In genomic region chr6:17589402-17590116, GRCh38 we compare ENCODE assay signal across 8 cellular contexts. TPM values are rescaled to one million over a fixed set of nuclear protein-coding genes. Genes with fewer than 3 reads are reported as not detected.
A peak's percentile ranks its signal among the peaks of the same experiment; 100 is the strongest.
DNase-seq lines count a peak whose midpoint lies in the region; ATAC-seq and TF ChIP-seq lines count a peak whose summit lies in the region.

No MANE protein-coding gene starts in this region.

- intact Hi-C loops in HCT116 (cut with micrococcal nuclease): loop anchor here (10.0 kb wide), 1 partner anchor 315 kb away; no protein-coding TSS in a partner anchor

- H3K4me1 Mint-ChIP-seq in T-cell (peaks cover 15 to 18% (median 16%) of the 10 kb centered on the region in 3 donors), nephron progenitor cell (no peaks in the 10 kb centered on the region)

- no peaks in the 10 kb centered on the region for H3K9me3 ChIP-seq in HCT116 (ENCODE audit: control insufficient read depth in 1 of 2, insufficient read depth in 1 of 2, low read depth in 1 of 2, low read length in 2 of 2)
- no peaks in the 10 kb centered on the region for H3K9me3 ChIP-seq in effector memory CD4-positive, alpha-beta T cell (ENCODE audit: control insufficient read depth, low read length)

- 0 out of 2 replicates have a peak overlapping the region, but pooled peaks have one; percentile 7 for H3K9ac ChIP-seq in HCT116 (ENCODE audit: low read length)

- DNase-seq in DMS 273 (lab: John Stamatoyannopoulos, UW; ENCODE audit: unreplicated experiment): peak; percentile 88
- peak; percentile 91 for DNase-seq in HCT116 (ENCODE audit: low read depth, low spot score)
- peak in 20 of 34 experiments; percentile 12 to 55 (median 28) for DNase-seq in T-cell
- DNase-seq in kidney glomerular epithelial cell (lab: John Stamatoyannopoulos, UW): peak; percentile 91
- no peak for DNase-seq in effector memory CD4-positive, alpha-beta T cell
- no peak for DNase-seq in nephron progenitor cell
- DNase-seq in HuH-7.5 (ENCODE audit: low spot score): no peak

- H3K9me3 Mint-ChIP-seq in T-cell: no peaks in the 10 kb centered on the region
- H3K9me3 Mint-ChIP-seq in nephron progenitor cell: no peaks in the 10 kb centered on the region

- H3K4me3 ChIP-seq in HCT116 (replicated peaks in 1 of 2; ENCODE audit: low read depth in 1 of 2, low read length in 2 of 2): no peak overlapping the region
- no peak overlapping the region for H3K4me3 ChIP-seq in effector memory CD4-positive, alpha-beta T cell (ENCODE audit: insufficient read depth, low read depth, low read length, poor library complexity, severe bottlenecking)

- no peaks in the 10 kb centered on the region for H3K27me3 Mint-ChIP-seq in T-cell
- H3K27me3 Mint-ChIP-seq in nephron progenitor cell (ENCODE audit: low read depth, poor library complexity): peaks cover 7% of the 10 kb centered on the region

- TF ChIP-seq RAD21 in HCT116 (IDR thresholded peaks at IDR 0.05; ENCODE audit: low read depth): peak; percentile 83

- ATAC-seq in HCT116 (peak; percentile 93), T-cell (replicated peaks in 1 of 4) (peak; percentile 85 to 97 (median 91)), GM18907 (IDR thresholded peaks at IDR 0.05; ENCODE audit: unreplicated experiment) (no peak)

- peaks cover 9 to 21% of the 10 kb centered on the region in 2 experiments; a peak in 3 of 4 replicates for H3K4me1 ChIP-seq in HCT116 (ENCODE audit: control insufficient read depth in 1 of 2, insufficient read depth in 2 of 2, low read length in 2 of 2)
- peaks cover 3% of the 10 kb centered on the region for H3K4me1 ChIP-seq in effector memory CD4-positive, alpha-beta T cell (ENCODE audit: control insufficient read depth, insufficient read depth, low read length, poor library complexity, severe bottlenecking)

- H3K27ac Mint-ChIP-seq in T-cell (peak overlapping the region; percentile 79 to 86), nephron progenitor cell (no peak overlapping the region)

- CTCF ChIA-PET in HCT116 (lab: Charles Lee) (interaction anchor here (1.0 to 1.2 kb wide), 4 partner anchors 215 to 422 kb away, joined by 6 to 12 read pairs (median 7); no protein-coding TSS in a partner anchor), T-cell (lab: Charles Lee) (interaction anchor here (0.5 to 0.8 kb wide), 2 partner anchors 30 to 1282 kb away, joined by 4 to 5 read pairs; no protein-coding TSS in a partner anchor)

- peak overlapping the region; percentile 37 for H3K4me2 ChIP-seq in HCT116 (ENCODE audit: low read length)

- H3K9me2 ChIP-seq in HCT116 (ENCODE audit: insufficient read depth): no peaks in the 10 kb centered on the region

- peak overlapping the region; percentile 68 for H2AFZ ChIP-seq in HCT116 (ENCODE audit: low read depth, low read length, poor library complexity, severe bottlenecking)

- no peak overlapping the region for H3K4me3 Mint-ChIP-seq in T-cell
- no peak overlapping the region for H3K4me3 Mint-ChIP-seq in nephron progenitor cell

- H3K36me3 ChIP-seq in HCT116 (ENCODE audit: control insufficient read depth in 1 of 2, insufficient read depth in 2 of 2, low read length in 2 of 2): no peaks in the 10 kb centered on the region
- H3K36me3 ChIP-seq in effector memory CD4-positive, alpha-beta T cell (ENCODE audit: control insufficient read depth, insufficient read depth, low read length): no peaks in the 10 kb centered on the region

- RAD21 ChIA-PET in HCT116 (lab: Charles Lee; ENCODE audit: low non-redundant PET in 1 of 2, low total read pairs in 2 of 2, uncharacterized antibody in 2 of 2, unreplicated experiment in 2 of 2): interaction anchor here in 1 of 2 experiments (0.5 kb wide), 1 partner anchor 11 kb away, joined by 3 read pairs; no protein-coding TSS in a partner anchor

- TF ChIP-seq CTCF in HCT116 (IDR thresholded peaks at IDR 0.05 in 2 of 3, conservative IDR thresholded peaks at IDR 0.05 in 1 of 3; ENCODE audit: borderline replicate concordance in 1 of 3, insufficient read depth in 1 of 3, low read depth in 2 of 3, low read length in 2 of 3) (peak in 1 of 3 experiments; percentile 59; a peak in 1 of 6 replicates), nephron progenitor cell (IDR thresholded peaks at IDR 0.05) (no peak)

- H3K27ac ChIP-seq in HCT116 (ENCODE audit: low read depth, low read length): no peak overlapping the region
- no peak overlapping the region for H3K27ac ChIP-seq in effector memory CD4-positive, alpha-beta T cell (ENCODE audit: insufficient read depth, low read length, poor library complexity, severe bottlenecking)

- POLR2A ChIA-PET in HCT116 (lab: Charles Lee) (interaction anchor here (1.9 kb wide), 1 partner anchor 11 kb away, joined by 13 read pairs; the partner anchor contains the start of gene FAM8A1), T-cell (lab: Charles Lee) (interaction anchor here (0.5 kb wide), 2 partner anchors 15 to 610 kb away, joined by 3 read pairs; no protein-coding TSS in a partner anchor)

- H3K36me3 Mint-ChIP-seq in T-cell (no peaks in the 10 kb centered on the region), nephron progenitor cell (ENCODE audit: low read depth) (no peaks in the 10 kb centered on the region)

- no peaks in the 10 kb centered on the region for H3K79me2 ChIP-seq in HCT116 (ENCODE audit: insufficient read depth, low read length)

- H3K27me3 ChIP-seq in HCT116 (ENCODE audit: insufficient read depth, low read length): no peaks in the 10 kb centered on the region
- no peaks in the 10 kb centered on the region for H3K27me3 ChIP-seq in effector memory CD4-positive, alpha-beta T cell (replicated peaks; ENCODE audit: control insufficient read depth, insufficient read depth, low read length, poor library complexity, severe bottlenecking)

- no TSS peak for BruUV-seq in HCT116 (replicated peaks; lab: Mats Ljungman, UMichigan)

- TF ChIP-seq POLR2A in HCT116 (IDR thresholded peaks at IDR 0.05; ENCODE audit: borderline replicate concordance, extremely low read depth, insufficient read depth, insufficient read length): no peak

- H4K20me1 ChIP-seq in HCT116 (ENCODE audit: insufficient read depth): no peaks in the 10 kb centered on the region

TF ChIP-seq in HCT116, 20 proteins besides CTCF, POLR2A, EP300 and RAD21:
- TF ChIP-seq CBX3 (IDR thresholded peaks at IDR 0.05; ENCODE audit: low read depth) (peak; percentile 67; the same call in 1 of the 2 replicates), SP1 (IDR thresholded peaks at IDR 0.05; ENCODE audit: low read depth) (peak; percentile 37; the same call in 1 of the 2 replicates), FOSL1 (IDR thresholded peaks at IDR 0.05; ENCODE audit: low read depth) (peak; percentile 51; the same call in 1 of the 2 replicates), SIN3A (IDR thresholded peaks at IDR 0.05; ENCODE audit: low read depth) (no peak), MAX (IDR thresholded peaks at IDR 0.05) (peak; percentile 63; the same call in 1 of the 2 replicates), SRF (IDR thresholded peaks at IDR 0.05; ENCODE audit: low read depth) (no peak), POLR2AphosphoS5 (IDR thresholded peaks at IDR 0.05; ENCODE audit: low read depth, low read length) (0 out of 2 replicates have a peak, but pooled peaks have one; percentile 34), JUND (IDR thresholded peaks at IDR 0.05) (peak; percentile 48), ZNF274 (IDR thresholded peaks at IDR 0.05; ENCODE audit: low read depth, low read length) (no peak)

RNA-seq across cellular contexts. Expression of gene FAM8A1, which starts 10.5 kb away (rescaled TPM):
- total RNA-seq in HCT116 (2021; ENCODE audit: unreplicated experiment) (13.4 TPM), T-cell (10 to 100 TPM; 16.1 to 21.8 (median 16.7) TPM)
- 3.7 and 4.8 TPM in 2 replicates for polyA plus RNA-seq in HCT116 (2012)

Comparison
In these comparisons a context has a peak if more than half of its experiments do, and no peak if none do; other contexts are left out.
1. DNase-seq: peak in DMS 273 (single experiment), HCT116 (single experiment), T-cell (20 of 34) and kidney glomerular epithelial cell (single experiment); none in effector memory CD4-positive, alpha-beta T cell (0 of 3), nephron progenitor cell (single experiment) and HuH-7.5 (single experiment).